16 cellular contexts compared by ENCODE assay signal in genomic region chr20:22680031-22680740, GRCh38.
"Had no signal": no experiment of that assay in that cellular context is flagged by ENCODE, and none has a peak within 500 bp of the region (broad histone marks: within the 10 kb centered on the region; RNA-seq: fewer than 3 reads in every experiment).

No MANE protein-coding gene starts in this region.

- H3K27me3 ChIP-seq: colonic mucosa, ovary, spleen, tibial nerve had no signal

- H3K4me1 ChIP-seq: colonic mucosa, foreskin keratinocyte, prostate gland had no signal

- H3K9me3 ChIP-seq: colonic mucosa, ovary, prostate gland had no signal

- H3K27ac ChIP-seq: colonic mucosa, foreskin keratinocyte, ovary, prostate gland, spleen, tibial nerve had no signal

- DNase-seq: colonic mucosa; dermis blood vessel endothelial cell; foreskin keratinocyte; kidney; left cardiac atrium; left ventricle myocardium superior; natural killer cell; ovary; spleen; stimulated activated CD4-positive, alpha-beta T cell treated with anti-CD3 and anti-CD28 coated beads, Interleukin-15, amount 100 ng/mL, for 24 hours; stimulated activated CD4-positive, alpha-beta T cell treated with anti-CD3 and anti-CD28 coated beads, Interleukin-1b, Interleukin-23, amount 100 ng/mL, for 48 hours; stimulated activated CD4-positive, alpha-beta T cell treated with anti-CD3 and anti-CD28 coated beads, Interleukin-4, amount 100 ng/mL, for 24 hours had no signal

- H3K36me3 ChIP-seq: colonic mucosa, ovary, prostate gland, spleen, tibial nerve had no signal

- ATAC-seq: foreskin keratinocyte; left cardiac atrium; left ventricle myocardium superior; natural killer cell; sciatic nerve; stimulated activated memory B cell treated with anti-CD40 and anti-IgM and Interleukin-4, amounts not matched to agents 10 μg/mL and 1 μg/mL and 100 μg/mL, for 72 hours had no signal

- FAIRE-seq: kidney had no signal

- H3K4me3 ChIP-seq: colonic mucosa, ovary, prostate gland, spleen, tibial nerve had no signal
